ENCODE assay signal across 9 cellular contexts in genomic region chr20:10667077-10667401, GRCh38. TPM values are rescaled to one million over a fixed set of nuclear protein-coding genes. Genes with fewer than 3 reads are reported as not detected.
DNase-seq lines count a peak whose midpoint lies in the region; ATAC-seq and TF ChIP-seq lines count a peak whose summit lies in the region.
"Had no signal": no experiment of that assay in that cellular context is flagged by ENCODE, and none has a peak within 500 bp of the region (broad histone marks: within the 10 kb centered on the region; RNA-seq: fewer than 3 reads in every experiment).

No MANE protein-coding gene starts in this region.

- no peak overlapping the region for H3K9ac ChIP-seq in subcutaneous abdominal adipose tissue (ENCODE audit: low read length in 5 of 5)

- H3K9me3 ChIP-seq in right lobe of liver (no peaks in the 10 kb centered on the region), subcutaneous abdominal adipose tissue (ENCODE audit: control insufficient read depth in 5 of 5, low read length in 5 of 5) (no peaks in the 10 kb centered on the region), OCI-LY7 (ENCODE audit: low read length) (no peaks in the 10 kb centered on the region)

- H3K36me3 ChIP-seq in right lobe of liver, result no peaks in the 10 kb centered on the region
- H3K36me3 ChIP-seq in subcutaneous abdominal adipose tissue (ENCODE audit: control insufficient read depth in 5 of 5, insufficient read depth in 5 of 5, low read length in 5 of 5), result peaks cover 5 to 67% (median 33%) of the 10 kb centered on the region in 5 donors
- no peaks in the 10 kb centered on the region for H3K36me3 ChIP-seq in OCI-LY7 (ENCODE audit: insufficient read depth, low read length)

- TF ChIP-seq CTCF in right lobe of liver (IDR thresholded peaks at IDR 0.05) (no peak), OCI-LY7 (conservative IDR thresholded peaks at IDR 0.05; ENCODE audit: low read length) (no peak)

- no peak overlapping the region for H3K4me3 ChIP-seq in right lobe of liver
- H3K4me3 ChIP-seq in subcutaneous abdominal adipose tissue (ENCODE audit: low read depth in 1 of 5, low read length in 5 of 5), result peak overlapping the region in 3 of 5 donors; percentile 13 to 40 (median 22)
- no peak overlapping the region for H3K4me3 ChIP-seq in OCI-LY7 (ENCODE audit: low read depth, low read length, poor library complexity, severe bottlenecking)
- H3K4me3 ChIP-seq: K562 had no signal

- H2AFZ ChIP-seq in OCI-LY7 (ENCODE audit: low read length), result no peak overlapping the region

- no peaks in the 10 kb centered on the region for H3K27me3 ChIP-seq in right lobe of liver
- no peaks in the 10 kb centered on the region for H3K27me3 ChIP-seq in subcutaneous abdominal adipose tissue (ENCODE audit: control insufficient read depth in 5 of 5, insufficient read depth in 4 of 5, low read length in 5 of 5)

- no peak for TF ChIP-seq POLR2A in right lobe of liver (IDR thresholded peaks at IDR 0.05)

- intact Hi-C loops in right lobe of liver (cut with DNase I) (no loop called here), OCI-LY7 (cut with micrococcal nuclease; ENCODE audit: unreplicated experiment) (no loop called here)

- DNase-seq in NCI-H446 treated with DMSO at 0.1 percent for 48 hours (lab: John Stamatoyannopoulos, UW) (peak; percentile 74), dermis microvascular lymphatic vessel endothelial cell (ENCODE audit: low read depth in 2 of 2) (peak; percentile 81 to 96), right lobe of liver (no peak), OCI-LY7 (ENCODE audit: low spot score) (no peak)

- no peaks in the 10 kb centered on the region for H3K9me2 ChIP-seq in OCI-LY7 (ENCODE audit: insufficient read depth, low read length)

- no peaks in the 10 kb centered on the region for H3K79me2 ChIP-seq in OCI-LY7 (ENCODE audit: insufficient read depth, low read depth, low read length)

- peak in 1 of 4 donors; percentile 20 for ATAC-seq in right lobe of liver
- ATAC-seq in HG03045 (IDR thresholded peaks at IDR 0.05; ENCODE audit: unreplicated experiment), result no peak
- ATAC-seq in activated CD4-positive, CD25-positive, alpha-beta regulatory T cell treated with anti-CD3 and anti-CD28 coated beads, Interleukin-2, amount 50 U/mL, for 24 hours, result no peak
- no peak for ATAC-seq in GM18502 (IDR thresholded peaks at IDR 0.05; ENCODE audit: poor library complexity, unreplicated experiment)
- ATAC-seq: K562 had no signal

- H3K4me1 ChIP-seq in right lobe of liver (no peaks in the 10 kb centered on the region), subcutaneous abdominal adipose tissue (ENCODE audit: control insufficient read depth in 5 of 5, insufficient read depth in 5 of 5, low read length in 5 of 5) (peaks cover 12 to 78% (median 52%) of the 10 kb centered on the region in 5 donors), OCI-LY7 (ENCODE audit: insufficient read depth, low read length, poor library complexity, severe bottlenecking) (peaks cover 20% of the 10 kb centered on the region)

- no peak overlapping the region for H3K4me2 ChIP-seq in OCI-LY7 (ENCODE audit: low read length)

- H4K20me1 ChIP-seq in OCI-LY7 (ENCODE audit: insufficient read depth, low read length), result no peaks in the 10 kb centered on the region

- CTCF ChIA-PET in OCI-LY7 (lab: Charles Lee; ENCODE audit: unreplicated experiment), result no interaction called here

- BruUV-seq in OCI-LY7 (replicated peaks; lab: Mats Ljungman, UMichigan), result no TSS peak

- WGBS in right lobe of liver (ENCODE audit: insufficient coverage, low coverage, low lambda C conversion rate, missing lambda C conversion rate), result 45% methylated on average over 6 of the region's 21 CpGs

- H3K27ac ChIP-seq in right lobe of liver (peak overlapping the region in 2 of 3 donors; percentile 10 to 21), subcutaneous abdominal adipose tissue (ENCODE audit: low read depth, low read length) (peak overlapping the region; percentile 63), OCI-LY7 (ENCODE audit: low read depth, low read length, poor library complexity, severe bottlenecking) (no peak overlapping the region)

- POLR2A ChIA-PET in OCI-LY7 (lab: Charles Lee), result no interaction called here

RNA-seq across cellular contexts. Expression of gene JAG1, which starts 6.8 kb away (rescaled TPM):
- total RNA-seq in dermis microvascular lymphatic vessel endothelial cell, result 104 and 113 TPM in 2 replicates
- 1 to 10 TPM; 3.1 to 8.5 (median 6.7) TPM for total RNA-seq in right lobe of liver
- 0.28 and 0.32 TPM in 2 replicates for total RNA-seq in OCI-LY7 (2014; rRNA removed; shearing (Covaris generic))
- total RNA-seq in OCI-LY7 (2022), result 0.67 and 1.7 TPM in 2 replicates

Comparison
In these comparisons a context has a peak if more than half of its experiments do, and no peak if none do; other contexts are left out.
1. DNase-seq: peak in NCI-H446 treated with DMSO at 0.1 percent for 48 hours (single experiment) and dermis microvascular lymphatic vessel endothelial cell (2 of 2); none in right lobe of liver (0 of 3) and OCI-LY7 (single experiment).
2. H3K4me3 ChIP-seq: peak in subcutaneous abdominal adipose tissue (3 of 5); none in right lobe of liver (0 of 3) and OCI-LY7 (single experiment).
3. RNA of gene JAG1, which starts 6.8 kb away (total RNA-seq): 104 to 113 TPM in dermis microvascular lymphatic vessel endothelial cell; 3.1 to 8.5 TPM in right lobe of liver and 0.28 to 1.7 TPM in OCI-LY7; every median in the first group is over 10 times any median in the second.